10 cellular contexts compared by ENCODE assay signal in genomic region chr12:92930421-92930820, GRCh38. TPM values are rescaled to one million over a fixed set of nuclear protein-coding genes. Genes with fewer than 3 reads are reported as not detected.
DNase-seq lines count a peak whose midpoint lies in the region; ATAC-seq and TF ChIP-seq lines count a peak whose summit lies in the region.
"Had no signal": no experiment of that assay in that cellular context is flagged by ENCODE, and none has a peak within 500 bp of the region (broad histone marks: within the 10 kb centered on the region; RNA-seq: fewer than 3 reads in every experiment).

No MANE protein-coding gene starts in this region.

- ATAC-seq in HCT116 (no peak), HG02763 (IDR thresholded peaks at IDR 0.05; ENCODE audit: unreplicated experiment) (no peak)

- TF ChIP-seq POLR2A in HCT116 (IDR thresholded peaks at IDR 0.05; ENCODE audit: borderline replicate concordance, extremely low read depth, insufficient read depth, insufficient read length), result no peak

- BruUV-seq in HCT116 (replicated peaks; lab: Mats Ljungman, UMichigan), result no TSS peak

- TF ChIP-seq CTCF in HCT116 (IDR thresholded peaks at IDR 0.05 in 2 of 3, conservative IDR thresholded peaks at IDR 0.05 in 1 of 3; ENCODE audit: borderline replicate concordance in 1 of 3, insufficient read depth in 1 of 3, low read depth in 2 of 3, low read length in 2 of 3), result no peak
- TF ChIP-seq CTCF in WERI-Rb-1 (IDR thresholded peaks at IDR 0.05; ENCODE audit: low read depth, low read length), result no peak
- no peak for TF ChIP-seq CTCF in foreskin fibroblast (IDR thresholded peaks at IDR 0.05; ENCODE audit: low read depth, low read length)

- H3K27ac ChIP-seq in HCT116 (ENCODE audit: low read depth, low read length), result no peak overlapping the region
- H3K27ac ChIP-seq in WERI-Rb-1, result no peak overlapping the region

- no peaks in the 10 kb centered on the region for H3K27me3 ChIP-seq in HCT116 (ENCODE audit: insufficient read depth, low read length)
- H3K27me3 ChIP-seq in WERI-Rb-1 (ENCODE audit: insufficient read depth, low read depth, severe bottlenecking), result no peaks in the 10 kb centered on the region
- H3K27me3 ChIP-seq in skeletal muscle satellite cell (ENCODE audit: control insufficient read depth, insufficient read depth, low read length), result no peaks in the 10 kb centered on the region

- H3K4me2 ChIP-seq in HCT116 (ENCODE audit: low read length) (peak overlapping the region; percentile 94), skeletal muscle satellite cell (ENCODE audit: low read length) (peak overlapping the region; percentile 97)

- TF ChIP-seq RAD21 in HCT116 (IDR thresholded peaks at IDR 0.05; ENCODE audit: low read depth), result no peak

- no peaks in the 10 kb centered on the region for H3K36me3 ChIP-seq in HCT116 (ENCODE audit: control insufficient read depth in 1 of 2, insufficient read depth in 2 of 2, low read length in 2 of 2)
- no peaks in the 10 kb centered on the region; the same call in 1 of the 2 replicates for H3K36me3 ChIP-seq in WERI-Rb-1
- no peaks in the 10 kb centered on the region for H3K36me3 ChIP-seq in skeletal muscle satellite cell (ENCODE audit: insufficient read depth, low read length)

- DNase-seq in HCT116 (ENCODE audit: low read depth, low spot score) (no peak), WERI-Rb-1 (no peak), foreskin fibroblast (peak in 1 of 2 donors; percentile 47), cerebellar cortex (ENCODE audit: low spot score) (no peak), NCI-H2081 (lab: John Stamatoyannopoulos, UW) (no peak), NCI-H345 treated with DMSO at 0.1 percent for 48 hours (lab: John Stamatoyannopoulos, UW; ENCODE audit: unreplicated experiment) (no peak)
- DNase-seq: NCI-H1694 treated with DMSO at 0.1 percent for 48 hours; stimulated activated CD4-positive, alpha-beta T cell treated with anti-CD3 and anti-CD28 coated beads, Interleukin-12 subunit alpha, Interleukin-12 subunit beta, amount 100 ng/mL, for 4 hours had no signal

- intact Hi-C loops in HCT116 (cut with micrococcal nuclease), result no loop called here

- POLR2A ChIA-PET in HCT116 (lab: Charles Lee), result interaction anchor here (0.8 kb wide), 1 partner anchor 23 kb away, joined by 3 read pairs; no protein-coding TSS in a partner anchor

- peaks cover 14% of the 10 kb centered on the region; the same call in 1 of the 2 replicates for H3K79me2 ChIP-seq in HCT116 (ENCODE audit: insufficient read depth, low read length)

- H3K9ac ChIP-seq in HCT116 (ENCODE audit: low read length) (no peak overlapping the region), skeletal muscle satellite cell (ENCODE audit: low read depth, low read length) (peak overlapping the region; percentile 86)

- CTCF ChIA-PET in HCT116 (lab: Charles Lee), result interaction anchor here (1.8 kb wide), 1 partner anchor 13 kb away, joined by 6 read pairs; no protein-coding TSS in a partner anchor

- H3K9me3 ChIP-seq in HCT116 (ENCODE audit: control insufficient read depth in 1 of 2, insufficient read depth in 1 of 2, low read depth in 1 of 2, low read length in 2 of 2) (no peaks in the 10 kb centered on the region), WERI-Rb-1 (ENCODE audit: severe bottlenecking) (no peaks in the 10 kb centered on the region), skeletal muscle satellite cell (replicated peaks; ENCODE audit: low read length) (no peaks in the 10 kb centered on the region)

- H3K4me3 ChIP-seq in HCT116 (replicated peaks in 1 of 2; ENCODE audit: low read depth in 1 of 2, low read length in 2 of 2) (peak overlapping the region in 1 of 2 experiments; percentile 71; a peak in 1 of 4 replicates), WERI-Rb-1 (ENCODE audit: low read depth, low read length) (peak overlapping the region; percentile 84), foreskin fibroblast (ENCODE audit: low read depth in 1 of 2, low read length in 2 of 2) (peak overlapping the region; percentile 70), skeletal muscle satellite cell (ENCODE audit: low read length) (peak overlapping the region; percentile 92)

- H3K9me2 ChIP-seq in HCT116 (ENCODE audit: insufficient read depth), result no peaks in the 10 kb centered on the region

- peaks cover 20 to 26% of the 10 kb centered on the region in 2 experiments for H3K4me1 ChIP-seq in HCT116 (ENCODE audit: control insufficient read depth in 1 of 2, insufficient read depth in 2 of 2, low read length in 2 of 2)
- peaks cover 26% of the 10 kb centered on the region for H3K4me1 ChIP-seq in skeletal muscle satellite cell (ENCODE audit: control insufficient read depth, insufficient read depth, low read length)

- RAD21 ChIA-PET in HCT116 (lab: Charles Lee; ENCODE audit: low non-redundant PET in 1 of 2, low total read pairs in 2 of 2, uncharacterized antibody in 2 of 2, unreplicated experiment in 2 of 2), result no interaction called here

- H2AFZ ChIP-seq in HCT116 (ENCODE audit: low read depth, low read length, poor library complexity, severe bottlenecking), result no peak overlapping the region

- H4K20me1 ChIP-seq in HCT116 (ENCODE audit: insufficient read depth), result no peaks in the 10 kb centered on the region

TF ChIP-seq in HCT116, 20 proteins besides CTCF, POLR2A, EP300 and RAD21 (continues in another document):
- TF ChIP-seq SRF (IDR thresholded peaks at IDR 0.05; ENCODE audit: low read depth) (no peak), MAX (IDR thresholded peaks at IDR 0.05) (no peak), REST (IDR thresholded peaks at IDR 0.05; ENCODE audit: low read depth) (no peak), CEBPB (IDR thresholded peaks at IDR 0.05; ENCODE audit: low read depth) (no peak), EZH2 (IDR thresholded peaks at IDR 0.05) (no peak), YY1 (IDR thresholded peaks at IDR 0.05; ENCODE audit: extremely low read depth, insufficient replicate concordance, low read depth, low read length) (no peak), EZH2phosphoT487 (IDR thresholded peaks at IDR 0.05; ENCODE audit: borderline replicate concordance) (no peak), FOSL1 (IDR thresholded peaks at IDR 0.05; ENCODE audit: low read depth) (no peak), SIN3A (IDR thresholded peaks at IDR 0.05; ENCODE audit: low read depth) (no peak), CBX3 (IDR thresholded peaks at IDR 0.05; ENCODE audit: low read depth) (no peak), POLR2AphosphoS5 (IDR thresholded peaks at IDR 0.05; ENCODE audit: low read depth, low read length) (no peak), ZNF274 (IDR thresholded peaks at IDR 0.05; ENCODE audit: low read depth, low read length) (no peak), TCF7L2 (IDR thresholded peaks at IDR 0.05; ENCODE audit: borderline replicate concordance, extremely low read depth, insufficient read depth, insufficient read length) (no peak), SP1 (IDR thresholded peaks at IDR 0.05; ENCODE audit: low read depth) (no peak), EGR1 (IDR thresholded peaks at IDR 0.05; ENCODE audit: low read depth) (no peak), ELF1 (IDR thresholded peaks at IDR 0.05; ENCODE audit: borderline replicate concordance, low read depth) (no peak), ATF3 (IDR thresholded peaks at IDR 0.05) (no peak), ZFX (IDR thresholded peaks at IDR 0.05) (no peak)

RNA-seq across cellular contexts. Expression of gene EEA1, which starts 1.3 kb away (rescaled TPM):
- 13.8 TPM for total RNA-seq in HCT116 (2021; ENCODE audit: unreplicated experiment)
- polyA plus RNA-seq in HCT116 (2012), result 2.1 and 3.0 TPM in 2 replicates
- 20.1 and 27.1 TPM in 2 replicates for total RNA-seq in skeletal muscle satellite cell (2012; rRNA removed)
